ENCODE assay signal across 33 cellular contexts in the genomic region with DNA sequence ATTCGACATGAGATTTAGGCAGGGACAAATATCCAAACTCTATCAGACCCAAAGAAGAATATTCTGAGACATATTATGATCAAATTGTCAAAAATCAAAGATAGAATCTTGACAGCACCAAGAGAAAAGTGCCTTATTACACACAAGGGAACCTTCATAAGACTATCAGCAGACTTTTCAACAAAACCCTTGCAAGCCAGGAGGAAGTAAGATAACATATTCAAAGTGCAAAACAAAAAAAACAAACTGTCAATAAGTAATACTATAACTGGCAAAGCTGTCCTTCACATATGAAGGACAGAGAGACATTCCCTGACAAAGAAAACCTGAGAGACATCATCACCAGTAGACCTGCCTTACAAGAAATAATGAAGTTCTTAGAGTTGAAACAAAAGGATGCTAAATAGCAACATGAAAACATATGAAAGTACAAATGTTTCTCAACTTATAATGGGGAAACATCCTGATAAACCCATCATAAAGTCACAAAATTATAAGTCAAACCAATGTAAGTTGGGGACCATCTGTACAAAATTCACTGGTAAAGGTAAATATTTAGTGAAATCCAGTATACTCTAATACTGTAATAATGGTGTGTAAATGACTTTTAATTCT.
"Had no signal": no experiment of that assay in that cellular context is flagged by ENCODE, and none has a peak within 500 bp of the region (broad histone marks: within the 10 kb centered on the region; RNA-seq: fewer than 3 reads in every experiment).

No MANE protein-coding gene starts in this region.

- FAIRE-seq: astrocyte, TTC549 had no signal

- DNase-seq: activated B cell treated with CpG ODN at 0.5 μM for 24 hours; activated CD4-positive, alpha-beta memory T cell treated with anti-CD3 and anti-CD28 coated beads for 36 hours; activated CD4-positive, alpha-beta T cell treated with anti-CD3 and anti-CD28 coated beads for 4 hours; activated CD4-positive, alpha-beta T cell treated with anti-CD3 and anti-CD28 coated beads, Interleukin-2, amount 10 ng/mL, durations not matched to agents 24 days and 14 days; activated CD4-positive, alpha-beta T cell treated with anti-CD3 and anti-CD28 coated beads, Interleukin-2, amount 50 U/mL, for 1 hour; activated CD4-positive, alpha-beta T cell treated with anti-CD3 and anti-CD28 coated beads, Interleukin-2, amount 50 U/mL, for 4 hours; activated CD4-positive, CD25-positive, alpha-beta regulatory T cell treated with anti-CD3 and anti-CD28 coated beads, Interleukin-2, amount 50 U/mL, for 72 hours; activated CD8-positive, alpha-beta memory T cell treated with anti-CD3 and anti-CD28 coated beads, Interleukin-2, amount 50 U/mL, for 4 hours; activated CD8-positive, alpha-beta T cell treated with anti-CD3 and anti-CD28 coated beads for 36 hours; activated effector memory CD4-positive, alpha-beta T cell treated with anti-CD3 and anti-CD28 coated beads, Interleukin-2, amount 50 U/mL, for 16 hours; activated gamma-delta T cell treated with Interleukin-2 at 50 U/mL for 16 hours; activated naive CD4-positive, alpha-beta T cell; activated naive CD4-positive, alpha-beta T cell treated with anti-CD3 and anti-CD28 coated beads for 36 hours; activated naive CD4-positive, alpha-beta T cell treated with anti-CD3 and anti-CD28 coated beads, Interleukin-2, amount 50 U/mL, for 16 hours; activated naive CD8-positive, alpha-beta T cell treated with anti-CD3 and anti-CD28 coated beads for 36 hours; activated T-cell treated with anti-CD3 and anti-CD28 coated beads for 4 hours; activated T-cell treated with anti-CD3 and anti-CD28 coated beads, Interleukin-2, amount 50 U/mL, for 1 hour; activated T-cell treated with anti-CD3 and anti-CD28 coated beads, Interleukin-2, amount 50 U/mL, for 4 hours; activated T-cell treated with anti-CD3 and anti-CD28 coated beads, Interleukin-2, amount 50 U/mL, for 72 hours; adrenal gland; amniotic stem cell; aorta; body of pancreas; brain microvascular endothelial cell; central memory CD4-positive, alpha-beta T cell; T-helper 2 cell; T-helper 9 cell had no signal

- H3K27me3 ChIP-seq: adrenal gland, body of pancreas, brain microvascular endothelial cell, breast epithelium had no signal

- H3K4me3 ChIP-seq: adrenal gland, body of pancreas, breast epithelium had no signal

- H3K9me3 ChIP-seq: adrenal gland had no signal

- H3K4me1 ChIP-seq: adrenal gland, body of pancreas, breast epithelium had no signal

- H3K36me3 ChIP-seq: adrenal gland, brain microvascular endothelial cell, breast epithelium had no signal

- H3K27ac ChIP-seq: adrenal gland, body of pancreas, brain microvascular endothelial cell, breast epithelium, VCaP had no signal

- ATAC-seq: activated CD8-positive, alpha-beta T cell treated with anti-CD3 and anti-CD28 coated beads for 36 hours; activated naive CD4-positive, alpha-beta T cell treated with anti-CD3 and anti-CD28 coated beads, Interleukin-2, amount 50 U/mL, for 72 hours; activated T-cell treated with anti-CD3 and anti-CD28 coated beads, Interleukin-2, amount 50 U/mL, for 4 hours; activated T-cell treated with anti-CD3 and anti-CD28 coated beads, Interleukin-2, amount 50 U/mL, for 72 hours; activated T-helper 17 cell treated with anti-CD3 and anti-CD28 coated beads, Interleukin-2, amount 50 U/mL, for 72 hours; body of pancreas had no signal
